In the genomic region with DNA sequence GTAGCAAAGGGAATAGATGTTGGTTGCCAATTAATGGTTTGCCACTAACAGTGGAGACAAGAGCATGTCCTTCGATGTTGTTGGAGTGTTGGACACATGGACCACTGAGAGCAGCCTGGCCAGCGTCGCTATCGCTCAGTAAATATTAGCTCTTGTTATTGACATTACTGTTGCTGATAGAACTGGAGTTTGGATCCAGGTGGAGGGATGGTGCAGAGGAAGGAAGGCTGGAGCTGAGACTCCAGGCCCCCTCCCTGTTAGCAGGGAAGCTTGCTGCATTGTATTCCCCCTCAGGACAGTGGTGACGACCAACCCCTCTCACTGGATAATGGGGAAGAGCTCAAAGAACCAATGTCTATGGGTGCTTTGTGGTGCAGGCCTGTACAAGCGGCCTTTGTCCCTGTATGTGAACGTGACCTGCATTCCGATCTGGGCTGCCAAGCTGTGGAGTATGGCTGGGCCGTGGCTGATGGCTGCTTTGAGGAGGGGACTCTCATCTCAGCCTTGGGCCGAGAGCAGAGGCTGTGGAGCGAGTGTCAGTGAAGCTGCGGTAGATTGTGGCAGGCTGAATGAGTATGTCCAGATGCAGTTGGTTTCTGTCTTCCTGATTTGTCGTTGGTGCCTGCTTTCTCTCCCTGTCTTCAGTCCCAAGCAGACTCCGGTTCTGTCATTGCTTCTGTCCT, we compare ENCODE assay signal across 14 cellular contexts. TPM values are rescaled to one million over a fixed set of nuclear protein-coding genes. Genes with fewer than 3 reads are reported as not detected.
DNase-seq lines count a peak whose midpoint lies in the region; ATAC-seq and TF ChIP-seq lines count a peak whose summit lies in the region.
"Had no signal": no experiment of that assay in that cellular context is flagged by ENCODE, and none has a peak within 500 bp of the region (broad histone marks: within the 10 kb centered on the region; RNA-seq: fewer than 3 reads in every experiment).

No MANE protein-coding gene starts in this region.

- no peak overlapping the region for H4K8ac ChIP-seq in mesenchymal stem cell (ENCODE audit: low read length)

- H3K36me3 ChIP-seq in heart right ventricle: peaks cover 0 to 74% (median 37%) of the 10 kb centered on the region in 9 donors
- peaks cover 43 to 57% of the 10 kb centered on the region in 2 experiments for H3K36me3 ChIP-seq in mesenchymal stem cell (ENCODE audit: control insufficient read depth in 1 of 2, insufficient read depth in 2 of 2, low read depth in 1 of 2, low read length in 2 of 2)

- WGBS in heart right ventricle, 2 donors: 53 to 58% methylated on average over 14 of the region's 14 CpGs
- WGBS in mesenchymal stem cell: 95% methylated on average over 13 of the region's 14 CpGs

- no peak overlapping the region for H2AFZ ChIP-seq in mesenchymal stem cell (ENCODE audit: low read depth, low read length)

- H3K27ac ChIP-seq in heart right ventricle (peak overlapping the region in 8 of 10 donors; percentile 28 to 63 (median 40)), mesenchymal stem cell (ENCODE audit: low read length, poor library complexity, severe bottlenecking) (no peak overlapping the region)
- H3K27ac ChIP-seq: colonic mucosa had no signal

- H3K4me1 ChIP-seq in heart right ventricle: peaks cover under 1 to 83% (median 57%) of the 10 kb centered on the region in 9 donors
- peaks cover 15% of the 10 kb centered on the region for H3K4me1 ChIP-seq in mesenchymal stem cell (ENCODE audit: control insufficient read depth, insufficient read depth, low read depth, low read length)

- H2BK15ac ChIP-seq in mesenchymal stem cell (ENCODE audit: low read depth, poor library complexity, severe bottlenecking): no peak overlapping the region

- no peak overlapping the region for H3K9ac ChIP-seq in mesenchymal stem cell (ENCODE audit: low read length)

- TF ChIP-seq CTCF in heart right ventricle (IDR thresholded peaks at IDR 0.05): no peak

- H3K27me3 ChIP-seq in heart right ventricle (no peaks in the 10 kb centered on the region), mesenchymal stem cell (ENCODE audit: control insufficient read depth in 1 of 2, insufficient read depth in 1 of 2, low read length in 2 of 2) (no peaks in the 10 kb centered on the region)
- H3K27me3 ChIP-seq: colonic mucosa had no signal

- no peak overlapping the region for H3K23ac ChIP-seq in mesenchymal stem cell (ENCODE audit: low read length in 2 of 2)

- H3K4me3 ChIP-seq in heart right ventricle (no peak overlapping the region), mesenchymal stem cell (ENCODE audit: insufficient read depth in 1 of 2, low read depth in 1 of 2, low read length in 2 of 2) (no peak overlapping the region)
- H3K4me3 ChIP-seq: colonic mucosa had no signal

- peak; percentile 15 for DNase-seq in G401 (ENCODE audit: low spot score)
- peak; percentile 61 for DNase-seq in SK-MEL-5 (ENCODE audit: low read depth, low spot score)
- DNase-seq in heart right ventricle: no peak
- peak in 9 of 10 donors; percentile 61 to 98 (median 85) for DNase-seq in posterior cingulate gyrus
- no peak for DNase-seq in mesenchymal stem cell
- DNase-seq in NAMALWA (ENCODE audit: low spot score): no peak
- no peak for DNase-seq in SKM-1 (lab: John Stamatoyannopoulos, UW; ENCODE audit: unreplicated experiment)
- DNase-seq: activated T-cell treated with anti-CD3 and anti-CD28 coated beads, Interleukin-2, amount 50 U/mL, for 1 hour; colonic mucosa; DND-41; Kasumi-1; NCI-H69; trophoblast cell had no signal

- H2BK120ac ChIP-seq in mesenchymal stem cell (ENCODE audit: low read depth, low read length): no peak overlapping the region

- intact Hi-C loops in heart right ventricle (cut with DNase I): no loop called here
- intact Hi-C loops in posterior cingulate gyrus (cut with DNase I): no loop called here

- no peak overlapping the region for H2AK5ac ChIP-seq in mesenchymal stem cell (ENCODE audit: low read length, severe bottlenecking)

- peaks cover 14% of the 10 kb centered on the region for H3K79me1 ChIP-seq in mesenchymal stem cell (replicated peaks; ENCODE audit: low read length, poor library complexity, severe bottlenecking)

- H3K4ac ChIP-seq in mesenchymal stem cell (ENCODE audit: low read depth in 1 of 2, low read length in 2 of 2): no peak overlapping the region

- H3K9me3 ChIP-seq in heart right ventricle (no peaks in the 10 kb centered on the region), mesenchymal stem cell (ENCODE audit: control insufficient read depth, low read length) (no peaks in the 10 kb centered on the region)
- H3K9me3 ChIP-seq: colonic mucosa had no signal

- H3K4me2 ChIP-seq in mesenchymal stem cell (ENCODE audit: low read length, poor library complexity, severe bottlenecking): no peak overlapping the region

- no peak overlapping the region for H2BK5ac ChIP-seq in mesenchymal stem cell (ENCODE audit: low read depth, low read length, poor library complexity, severe bottlenecking)

- no peak overlapping the region for H2BK12ac ChIP-seq in mesenchymal stem cell (ENCODE audit: low read length in 2 of 2)

- H3K14ac ChIP-seq in mesenchymal stem cell (ENCODE audit: low read length in 2 of 2): no peak overlapping the region

- no peak overlapping the region for H3K18ac ChIP-seq in mesenchymal stem cell (ENCODE audit: low read depth in 1 of 2, low read length in 2 of 2)

- ATAC-seq in heart right ventricle: peak in 7 of 8 donors; percentile 28 to 58 (median 52)
- ATAC-seq in GM19351 (IDR thresholded peaks at IDR 0.05; ENCODE audit: unreplicated experiment): no peak

- H4K91ac ChIP-seq in mesenchymal stem cell (ENCODE audit: low read length): no peak overlapping the region

- in situ Hi-C loops in G401 (cut with HindIII; ENCODE audit: low sequenced_read_pairs): no loop called here
- in situ Hi-C loops in SK-MEL-5 (cut with HindIII; ENCODE audit: low pct_unique_long_range_greater_than_20kb, low sequenced_read_pairs): no loop called here

RNA-seq across cellular contexts. Expression of a gene that starts 7.0 kb away (rescaled TPM):
- 12.1 and 23.8 TPM in 2 replicates for total RNA-seq in G401 (2014; rRNA removed; shearing (Covaris generic))
- total RNA-seq in SK-MEL-5 (2014; rRNA removed; shearing (Covaris generic)): 13.7 and 28.8 TPM in 2 replicates
- polyA plus RNA-seq in SK-MEL-5 (2015; cell fraction: cytosol; rRNA removed): 23.3 and 29.1 TPM in 2 replicates
- polyA plus RNA-seq in SK-MEL-5 (2015; cell fraction: nucleus; rRNA removed): 410 and 453 TPM in 2 replicates
- 10 to 100 TPM; 24.0 to 50.4 (median 30.0) TPM for total RNA-seq in heart right ventricle
- polyA plus RNA-seq in heart right ventricle: 100 to 1,000 TPM in 1 of 2 donors, 10 to 100 TPM in 1; 26.9 to 142 TPM
- polyA plus RNA-seq in mesenchymal stem cell (2013, experiment 1 of 2): 22.8 TPM
- polyA plus RNA-seq in mesenchymal stem cell (2013, experiment 2 of 2): 21.7 TPM

RNA-seq across cellular contexts. Expression of a gene that starts 30.5 kb away (rescaled TPM):
- not detected in 2 replicates for total RNA-seq in G401 (2014; rRNA removed; shearing (Covaris generic))
- total RNA-seq in SK-MEL-5 (2014; rRNA removed; shearing (Covaris generic)): 0.08 and 0.32 TPM in 2 replicates
- polyA plus RNA-seq in SK-MEL-5 (2015; cell fraction: cytosol; rRNA removed): 0.05 and 0.30 TPM in 2 replicates
- 1.1 TPM in 1 of 2 replicates, not detected in the other for polyA plus RNA-seq in SK-MEL-5 (2015; cell fraction: nucleus; rRNA removed)
- total RNA-seq in heart right ventricle: under 1 TPM in 5 of 10 donors, not detected in 5; 0.15 to 0.29 (median 0.21) TPM
- under 1 TPM; 0.22 to 0.95 TPM for polyA plus RNA-seq in heart right ventricle
- polyA plus RNA-seq in mesenchymal stem cell (2013, experiment 1 of 2): 0.58 TPM
- polyA plus RNA-seq in mesenchymal stem cell (2013, experiment 2 of 2): 0.56 TPM

RNA-seq across cellular contexts. Expression of a gene that starts 33.2 kb away (rescaled TPM):
- 93.1 and 100 TPM in 2 replicates for total RNA-seq in G401 (2014; rRNA removed; shearing (Covaris generic))
- 24.7 and 26.7 TPM in 2 replicates for total RNA-seq in SK-MEL-5 (2014; rRNA removed; shearing (Covaris generic))
- 41.2 and 45.4 TPM in 2 replicates for polyA plus RNA-seq in SK-MEL-5 (2015; cell fraction: cytosol; rRNA removed)
- 20.9 and 26.1 TPM in 2 replicates for polyA plus RNA-seq in SK-MEL-5 (2015; cell fraction: nucleus; rRNA removed)
- total RNA-seq in heart right ventricle: 10 to 100 TPM; 10.7 to 23.5 (median 13.0) TPM
- polyA plus RNA-seq in heart right ventricle: 10 to 100 TPM; 25.9 to 38.2 TPM
- 24.6 TPM for polyA plus RNA-seq in mesenchymal stem cell (2013, experiment 1 of 2)
- polyA plus RNA-seq in mesenchymal stem cell (2013, experiment 2 of 2): 24.3 TPM

RNA-seq across cellular contexts. Expression of a gene that starts 44.5 kb away (rescaled TPM):
- total RNA-seq in G401 (2014; rRNA removed; shearing (Covaris generic)): 12.7 and 16.6 TPM in 2 replicates
- 4.0 and 5.3 TPM in 2 replicates for total RNA-seq in SK-MEL-5 (2014; rRNA removed; shearing (Covaris generic))
- 14.9 and 15.4 TPM in 2 replicates for polyA plus RNA-seq in SK-MEL-5 (2015; cell fraction: cytosol; rRNA removed)
- polyA plus RNA-seq in SK-MEL-5 (2015; cell fraction: nucleus; rRNA removed): 4.8 and 6.0 TPM in 2 replicates
- total RNA-seq in heart right ventricle: 10 to 100 TPM in 1 of 10 donors, 1 to 10 TPM in 9; 1.3 to 19.3 (median 5.5) TPM
- 10 to 100 TPM in 1 of 2 donors, 1 to 10 TPM in 1; 1.4 to 13.0 TPM for polyA plus RNA-seq in heart right ventricle
- polyA plus RNA-seq in mesenchymal stem cell (2013, experiment 1 of 2): 9.8 TPM
- polyA plus RNA-seq in mesenchymal stem cell (2013, experiment 2 of 2): 9.6 TPM

RNA-seq across cellular contexts. Expression of a gene that starts 47.2 kb away (rescaled TPM):
- 28.6 and 42.6 TPM in 2 replicates for total RNA-seq in G401 (2014; rRNA removed; shearing (Covaris generic))
- 41.2 and 46.0 TPM in 2 replicates for total RNA-seq in SK-MEL-5 (2014; rRNA removed; shearing (Covaris generic))
- polyA plus RNA-seq in SK-MEL-5 (2015; cell fraction: cytosol; rRNA removed): 50.6 and 64.3 TPM in 2 replicates
- polyA plus RNA-seq in SK-MEL-5 (2015; cell fraction: nucleus; rRNA removed): 86.3 and 136 TPM in 2 replicates
- 10 to 100 TPM; 12.5 to 19.2 (median 15.8) TPM for total RNA-seq in heart right ventricle
- polyA plus RNA-seq in heart right ventricle: 10 to 100 TPM; 20.9 to 38.3 TPM
- 20.4 TPM for polyA plus RNA-seq in mesenchymal stem cell (2013, experiment 1 of 2)
- polyA plus RNA-seq in mesenchymal stem cell (2013, experiment 2 of 2): 21.8 TPM

Comparison
In these comparisons a context has a peak if more than half of its experiments do, and no peak if none do; other contexts are left out.
1. DNase-seq: peak in G401 (single experiment), SK-MEL-5 (single experiment) and posterior cingulate gyrus (9 of 10); none in heart right ventricle (0 of 2), mesenchymal stem cell (single experiment), NAMALWA (single experiment) and SKM-1 (single experiment).